In the genomic region with DNA sequence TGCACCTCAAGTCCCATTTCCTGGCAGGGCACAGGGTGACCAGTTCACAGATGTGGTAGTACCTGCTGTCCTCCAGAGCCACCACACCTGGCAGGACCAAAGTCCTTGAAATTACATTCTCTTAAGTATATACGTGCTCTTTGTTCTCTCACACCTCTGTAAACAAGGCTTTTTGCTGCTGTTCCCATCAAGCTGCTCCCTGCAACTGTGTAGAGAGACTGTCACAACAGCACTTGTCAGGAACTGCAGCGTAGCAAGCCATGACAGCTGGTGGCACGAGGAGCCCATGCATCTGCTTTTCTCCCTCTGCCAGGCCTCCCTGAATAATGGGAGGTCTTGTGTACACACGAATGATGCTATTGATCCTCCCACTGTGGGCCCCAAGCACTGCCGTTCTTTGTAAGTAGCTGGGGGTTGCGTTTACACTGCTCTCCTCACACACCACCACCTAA, we compare ENCODE assay signal across 16 cellular contexts.
DNase-seq lines count a peak whose midpoint lies in the region; TF ChIP-seq lines count a peak whose summit lies in the region.
"Had no signal": no experiment of that assay in that cellular context is flagged by ENCODE, and none has a peak within 500 bp of the region (broad histone marks: within the 10 kb centered on the region; RNA-seq: fewer than 3 reads in every experiment).

No MANE protein-coding gene starts in this region.

- POLR2A ChIA-PET in A673 (lab: Charles Lee; ENCODE audit: low non-redundant PET): no interaction called here

- no peaks in the 10 kb centered on the region for H3K9me3 ChIP-seq in A673 (ENCODE audit: low read depth, low read length, poor library complexity, severe bottlenecking)
- H3K9me3 ChIP-seq: psoas muscle, uterus had no signal

- H3K4me1 Mint-ChIP-seq in activated naive CD4-positive, alpha-beta T cell treated with anti-CD3 and anti-CD28 coated beads, Interleukin-2, amount 50 U/mL, for 24 hours: no peaks in the 10 kb centered on the region

- H3K27me3 Mint-ChIP-seq in activated naive CD4-positive, alpha-beta T cell treated with anti-CD3 and anti-CD28 coated beads, Interleukin-2, amount 50 U/mL, for 24 hours: no peaks in the 10 kb centered on the region

- intact Hi-C loops in head of caudate nucleus (cut with DNase I) (no loop called here), A673 (cut with micrococcal nuclease; ENCODE audit: unreplicated experiment) (no loop called here)

- no peak overlapping the region for H3K27ac ChIP-seq in A673 (ENCODE audit: low read depth, low read length, poor library complexity, severe bottlenecking)
- H3K27ac ChIP-seq: psoas muscle, uterus had no signal

- no peak for DNase-seq in activated naive CD4-positive, alpha-beta T cell treated with anti-CD3 and anti-CD28 coated beads, Interleukin-2, amount 50 U/mL, for 16 hours
- DNase-seq in NCI-H510A treated with DMSO at 0.1 percent for 48 hours (lab: John Stamatoyannopoulos, UW): peak; percentile 97
- DNase-seq in head of caudate nucleus: peak in 37 of 42 donors; percentile 14 to 71 (median 36)
- DNase-seq in superior temporal gyrus (ENCODE audit: extremely low spot score): peak; percentile 61
- DNase-seq in activated CD4-positive, alpha-beta T cell treated with anti-CD3 and anti-CD28 coated beads for 4 hours: no peak
- no peak for DNase-seq in A673 (ENCODE audit: low spot score)
- no peak for DNase-seq in MV-4-11 (lab: John Stamatoyannopoulos, UW)
- DNase-seq: ACHN; activated CD4-positive, CD25-positive, alpha-beta regulatory T cell treated with anti-CD3 and anti-CD28 coated beads, Interleukin-2, amount 50 U/mL, for 72 hours; activated T-cell treated with anti-CD3 and anti-CD28 coated beads, Interleukin-2, amount 50 U/mL, for 4 hours; mesendoderm; psoas muscle; SW 1271; uterus had no signal

- CTCF ChIA-PET in A673 (lab: Charles Lee): no interaction called here

- peak overlapping the region; percentile 26 for H3K27ac Mint-ChIP-seq in activated naive CD4-positive, alpha-beta T cell treated with anti-CD3 and anti-CD28 coated beads, Interleukin-2, amount 50 U/mL, for 24 hours

- no peak overlapping the region for H3K4me3 ChIP-seq in A673 (ENCODE audit: low read depth, low read length, poor library complexity, severe bottlenecking)
- H3K4me3 ChIP-seq: K562, psoas muscle, uterus had no signal

- no peaks in the 10 kb centered on the region for H3K36me3 ChIP-seq in A673 (ENCODE audit: insufficient read depth, low read length, poor library complexity, severe bottlenecking)
- H3K36me3 ChIP-seq: uterus had no signal

- no peaks in the 10 kb centered on the region for H3K36me3 Mint-ChIP-seq in activated naive CD4-positive, alpha-beta T cell treated with anti-CD3 and anti-CD28 coated beads, Interleukin-2, amount 50 U/mL, for 24 hours

- no peaks in the 10 kb centered on the region for H3K9me3 Mint-ChIP-seq in activated naive CD4-positive, alpha-beta T cell treated with anti-CD3 and anti-CD28 coated beads, Interleukin-2, amount 50 U/mL, for 24 hours
- H3K9me3 Mint-ChIP-seq: activated T-cell treated with anti-CD3 and anti-CD28 coated beads, Interleukin-2, amount 50 U/mL, for 4 hours had no signal

- H3K4me1 ChIP-seq in A673 (ENCODE audit: insufficient read depth, low read length, poor library complexity, severe bottlenecking): peaks cover 2% of the 10 kb centered on the region
- H3K4me1 ChIP-seq: uterus had no signal

- H3K4me3 Mint-ChIP-seq in activated naive CD4-positive, alpha-beta T cell treated with anti-CD3 and anti-CD28 coated beads, Interleukin-2, amount 50 U/mL, for 24 hours: no peak overlapping the region
- H3K4me3 Mint-ChIP-seq: activated T-cell treated with anti-CD3 and anti-CD28 coated beads, Interleukin-2, amount 50 U/mL, for 4 hours had no signal

- no peak for TF ChIP-seq CTCF in A673 (conservative IDR thresholded peaks at IDR 0.05; ENCODE audit: low read depth, low read length)

- H3K27me3 ChIP-seq in A673 (replicated peaks; ENCODE audit: insufficient read depth, low read depth, low read length, poor library complexity): no peaks in the 10 kb centered on the region
- H3K27me3 ChIP-seq: uterus had no signal

- BruUV-seq in A673 (replicated peaks; lab: Mats Ljungman, UMichigan): no TSS peak

Comparison
In these comparisons a context has a peak if more than half of its experiments do, and no peak if none do; other contexts are left out.
1. DNase-seq: peak in NCI-H510A treated with DMSO at 0.1 percent for 48 hours (single experiment), head of caudate nucleus (37 of 42) and superior temporal gyrus (single experiment); none in activated naive CD4-positive, alpha-beta T cell treated with anti-CD3 and anti-CD28 coated beads, Interleukin-2, amount 50 U/mL, for 16 hours (single experiment), activated CD4-positive, alpha-beta T cell treated with anti-CD3 and anti-CD28 coated beads for 4 hours (0 of 2), A673 (single experiment) and MV-4-11 (single experiment).